8 cellular contexts compared by ENCODE assay signal in the genomic region with DNA sequence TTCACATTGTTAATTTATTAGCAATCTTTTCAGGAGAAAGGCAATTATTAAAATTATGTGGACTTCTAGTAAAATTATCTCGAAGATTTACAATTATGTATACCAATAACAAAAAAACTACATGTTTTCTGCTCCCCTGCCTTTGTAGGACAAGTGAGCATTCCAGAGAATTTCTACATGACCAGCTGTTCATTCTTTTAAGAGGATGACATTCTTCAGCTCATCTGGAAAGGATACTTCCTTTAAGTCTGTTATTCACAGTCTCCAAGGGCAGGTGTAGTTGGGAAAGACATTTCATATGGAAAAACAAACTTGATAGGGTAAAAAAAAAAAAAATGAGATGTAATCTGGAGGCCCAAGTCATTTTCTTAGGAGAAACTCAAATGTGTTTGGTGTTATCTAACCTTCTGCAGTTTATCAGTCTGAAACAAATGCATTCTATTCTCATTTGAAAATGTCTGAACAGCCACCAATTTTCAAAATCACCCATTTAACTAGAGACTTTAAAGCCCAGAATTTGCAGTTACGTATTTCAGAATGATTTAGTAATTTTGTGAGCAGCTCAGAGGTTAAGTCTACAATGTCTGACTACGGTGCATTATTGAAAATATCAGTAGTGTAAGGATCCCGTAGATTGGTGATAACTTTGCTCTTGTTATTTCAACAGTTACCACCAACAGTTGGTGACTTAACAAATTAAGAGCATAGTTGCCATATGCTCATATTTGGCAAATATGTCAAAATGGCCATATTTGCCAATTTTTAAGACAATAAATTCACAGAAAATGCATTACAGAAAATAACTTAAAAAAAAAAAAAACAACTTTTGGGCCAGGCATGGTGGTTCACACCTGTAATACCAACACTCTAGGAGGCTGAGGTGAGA. TPM values are rescaled to one million over a fixed set of nuclear protein-coding genes. Genes with fewer than 3 reads are reported as not detected.
DNase-seq lines count a peak whose midpoint lies in the region; ATAC-seq and TF ChIP-seq lines count a peak whose summit lies in the region.

No MANE protein-coding gene starts in this region.

- H3K27ac ChIP-seq in heart right ventricle = peak overlapping the region in 8 of 10 donors; percentile 90 to 99 (median 98)
- peak overlapping the region; percentile 97 for H3K27ac ChIP-seq in uterus
- peak overlapping the region in 1 of 2 donors; percentile 8 for H3K27ac ChIP-seq in aorta (ENCODE audit: low read depth in 1 of 2, low read length in 2 of 2)

- no peaks in the 10 kb centered on the region for H3K9me3 Mint-ChIP-seq in brain
- no peaks in the 10 kb centered on the region for H3K9me3 Mint-ChIP-seq in memory B cell

- H3K4me1 ChIP-seq in heart right ventricle (peaks cover 0 to 48% (median 26%) of the 10 kb centered on the region in 9 donors), uterus (no peaks in the 10 kb centered on the region), aorta (ENCODE audit: control insufficient read depth in 1 of 2, insufficient read depth in 2 of 2, low read length in 2 of 2) (no peaks in the 10 kb centered on the region)

- H3K27ac Mint-ChIP-seq in brain (peak overlapping the region in 4 of 5 experiments; percentile 95 to 98 (median 97)), memory B cell (peak overlapping the region; percentile 84)

- WGBS in heart right ventricle, 2 donors = 81 to 84% methylated on average over 4 of the region's 4 CpGs
- WGBS in aorta, 2 donors = 92 to 96% methylated on average over 4 of the region's 4 CpGs

- intact Hi-C loops in heart right ventricle (cut with DNase I) (loop anchor here in 8 of 10 donors (2.0 to 10.0 kb wide), 18 partner anchors 51 to 639 kb away; a partner anchor contains a TSS), Right ventricle myocardium inferior (cut with DNase I) (loop anchor here (5.0 to 10.0 kb wide), 6 partner anchors 96 to 506 kb away; no protein-coding TSS in a partner anchor), uterus (cut with DNase I; ENCODE audit: low total_unique reads) (no loop called here), aorta (cut with DNase I) (loop anchor here (2.0 to 10.0 kb wide), 7 partner anchors 56 to 699 kb away; a partner anchor contains a TSS)

- H3K4me3 Mint-ChIP-seq in brain = peak overlapping the region; percentile 85 to 98 (median 94)
- H3K4me3 Mint-ChIP-seq in memory B cell = no peak overlapping the region

- no peak for TF ChIP-seq POLR2A in uterus (IDR thresholded peaks at IDR 0.05)

- ATAC-seq in heart right ventricle (no peak), Right ventricle myocardium inferior (no peak), memory B cell (ENCODE audit: low read depth) (no peak), aorta (ENCODE audit: low FRiP score) (no peak)
- no peak for ATAC-seq in activated CD4-positive, CD25-positive, alpha-beta regulatory T cell treated with anti-CD3 and anti-CD28 coated beads, Interleukin-2, amount 50 U/mL, for 24 hours

- H3K27me3 Mint-ChIP-seq in brain (peaks cover 27% of the 10 kb centered on the region), memory B cell (peaks cover 4% of the 10 kb centered on the region)

- TF ChIP-seq CTCF in heart right ventricle (IDR thresholded peaks at IDR 0.05) (no peak), brain (conservative IDR thresholded peaks at IDR 0.05) (no peak), uterus (IDR thresholded peaks at IDR 0.05) (no peak)

- H3K27me3 ChIP-seq in heart right ventricle = peaks cover 0 to 21% (median 0%) of the 10 kb centered on the region in 7 donors
- H3K27me3 ChIP-seq in uterus = no peaks in the 10 kb centered on the region
- H3K27me3 ChIP-seq in aorta (ENCODE audit: control insufficient read depth in 1 of 2, insufficient read depth in 2 of 2, low read length in 1 of 2) = no peaks in the 10 kb centered on the region

- H3K36me3 Mint-ChIP-seq in brain (peaks cover 15% of the 10 kb centered on the region), memory B cell (no peaks in the 10 kb centered on the region)

- no peaks in the 10 kb centered on the region for H3K9me3 ChIP-seq in heart right ventricle
- H3K9me3 ChIP-seq in uterus = no peaks in the 10 kb centered on the region
- no peaks in the 10 kb centered on the region for H3K9me3 ChIP-seq in aorta (ENCODE audit: control insufficient read depth, low read length)

- H3K4me3 ChIP-seq in heart right ventricle (peak overlapping the region in 6 of 10 donors; percentile 66 to 91 (median 84)), uterus (peak overlapping the region in 1 of 2 donors; percentile 89), aorta (ENCODE audit: low read length in 2 of 2) (no peak overlapping the region)

- H3K4me1 Mint-ChIP-seq in brain (peaks cover 49% of the 10 kb centered on the region), memory B cell (peaks cover 27% of the 10 kb centered on the region)

- peaks cover 0 to 11% (median 0%) of the 10 kb centered on the region in 9 donors for H3K36me3 ChIP-seq in heart right ventricle
- H3K36me3 ChIP-seq in uterus = no peaks in the 10 kb centered on the region
- H3K36me3 ChIP-seq in aorta (ENCODE audit: control insufficient read depth in 1 of 2, insufficient read depth in 2 of 2, low read length in 1 of 2) = no peaks in the 10 kb centered on the region

- DNase-seq in heart right ventricle = no peak
- DNase-seq in Right ventricle myocardium inferior (ENCODE audit: missing footprints) = no peak
- no peak for DNase-seq in memory B cell (ENCODE audit: low spot score in 2 of 2)
- no peak for DNase-seq in uterus
- no peak for DNase-seq in OCI-M2 (lab: John Stamatoyannopoulos, UW; ENCODE audit: unreplicated experiment)
- DNase-seq in aorta = no peak

RNA-seq across cellular contexts. Expression of a gene that starts 1.8 kb away (rescaled TPM):
- total RNA-seq in heart right ventricle (10 to 100 TPM in 8 of 10 donors, 1 to 10 TPM in 2; 1.5 to 43.5 (median 23.3) TPM), Right ventricle myocardium inferior (4.0 TPM), uterus (10 to 100 TPM in 1 of 4 donors, 1 to 10 TPM in 2, under 1 TPM in 1; 0.59 to 34.8 (median 6.7) TPM), aorta (10 to 100 TPM; 16.6 to 25.9 TPM)
- polyA plus RNA-seq in heart right ventricle (1 to 10 TPM; 2.5 to 4.7 TPM), brain (ENCODE audit: insufficient read depth, low read depth, low replicate concordance) (11.5 TPM), aorta (10 to 100 TPM in 1 of 2 donors, 1 to 10 TPM in 1; 9.0 to 26.9 TPM)

RNA-seq across cellular contexts. Expression of a gene that starts 51.1 kb away (rescaled TPM):
- total RNA-seq in heart right ventricle = 100 to 1,000 TPM; 224 to 363 (median 264) TPM
- 100 to 1,000 TPM; 164 to 196 TPM for polyA plus RNA-seq in heart right ventricle
- total RNA-seq in Right ventricle myocardium inferior = 267 TPM
- polyA plus RNA-seq in brain (ENCODE audit: insufficient read depth, low read depth, low replicate concordance) = 331 TPM
- 100 to 1,000 TPM; 175 to 544 (median 399) TPM for total RNA-seq in uterus
- total RNA-seq in aorta = 100 to 1,000 TPM; 312 to 371 TPM
- 100 to 1,000 TPM; 320 to 668 TPM for polyA plus RNA-seq in aorta

Comparison
In these comparisons a context has a peak if more than half of its experiments do, and no peak if none do; other contexts are left out.
1. H3K4me3 ChIP-seq: peak in heart right ventricle (6 of 10); none in aorta (0 of 2).